ENCODE assay signal across 8 cellular contexts in the genomic region with DNA sequence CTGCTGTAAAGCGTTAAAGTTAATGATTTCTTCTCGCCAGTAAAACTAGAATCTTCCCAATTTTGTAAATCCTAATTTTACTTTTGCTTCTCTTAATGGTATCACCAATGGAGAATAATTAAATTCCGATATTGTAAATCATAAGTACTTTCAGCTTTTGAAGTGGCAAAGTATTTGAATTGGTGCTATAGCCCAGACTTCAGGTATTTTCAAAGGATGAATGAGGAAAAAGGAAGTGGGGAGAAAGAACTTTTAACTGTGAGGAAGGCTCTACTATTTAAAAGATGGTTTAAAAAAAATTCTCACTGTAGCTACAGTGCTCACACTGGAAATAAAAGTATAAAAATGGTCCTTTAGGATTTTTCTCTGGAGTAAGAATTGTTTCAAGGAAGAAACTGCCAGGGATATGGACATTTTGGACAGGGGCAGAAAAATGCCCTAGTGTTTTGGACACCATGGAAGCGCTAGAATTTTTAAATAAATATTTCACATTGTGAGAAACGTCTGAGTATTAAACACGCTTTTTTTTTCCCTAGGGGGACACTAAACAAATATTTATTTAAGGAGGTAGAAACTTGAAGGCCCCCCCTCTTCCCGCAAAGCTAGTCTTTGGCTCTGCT. TPM values are rescaled to one million over a fixed set of nuclear protein-coding genes. Genes with fewer than 3 reads are reported as not detected.
DNase-seq lines count a peak whose midpoint lies in the region; ATAC-seq, FAIRE-seq and TF ChIP-seq lines count a peak whose summit lies in the region.

No MANE protein-coding gene starts in this region.

- peaks cover 25% of the 10 kb centered on the region for H4K20me1 ChIP-seq in HepG2 (ENCODE audit: insufficient read depth, low read length)

- H3K4me3 ChIP-seq in ascending aorta (peak overlapping the region; percentile 72 to 86), HepG2 (replicated peaks in 1 of 3; ENCODE audit: insufficient read depth in 1 of 3, low read depth in 2 of 3, low read length in 3 of 3) (peak overlapping the region; percentile 97 to 99 (median 97)), thymus (ENCODE audit: low read length) (peak overlapping the region; percentile 94)

- no peak for TF ChIP-seq POLR2A in HepG2 (IDR thresholded peaks at IDR 0.05; ENCODE audit: insufficient read depth in 1 of 2, low read depth in 2 of 2, low read length in 2 of 2)

- TF ChIP-seq CTCF in ascending aorta (IDR thresholded peaks at IDR 0.05): no peak
- no peak for TF ChIP-seq CTCF in HepG2 (CRISPR knock-in tag; IDR thresholded peaks at IDR 0.05)

- H3K4me1 Mint-ChIP-seq in activated T-cell treated with anti-CD3 and anti-CD28 coated beads, Interleukin-2, amount 50 U/mL, for 24 hours (ENCODE audit: low read depth): peaks cover 27% of the 10 kb centered on the region

- peak overlapping the region; percentile 88 for H3K4me3 Mint-ChIP-seq in activated T-cell treated with anti-CD3 and anti-CD28 coated beads, Interleukin-2, amount 50 U/mL, for 24 hours

- POLR2A ChIA-PET in HepG2 (lab: Yijun Ruan, JAX): interaction anchor here (1.0 to 1.4 kb wide), 3 partner anchors 19 to 86 kb away, joined by 3 to 4 read pairs (median 3); no protein-coding TSS in a partner anchor

- H3K9me3 ChIP-seq in ascending aorta (no peaks in the 10 kb centered on the region), HepG2 (ENCODE audit: low read length) (no peaks in the 10 kb centered on the region), thymus (ENCODE audit: control insufficient read depth) (no peaks in the 10 kb centered on the region)

- peaks cover 22% of the 10 kb centered on the region for H3K36me3 Mint-ChIP-seq in activated T-cell treated with anti-CD3 and anti-CD28 coated beads, Interleukin-2, amount 50 U/mL, for 24 hours (ENCODE audit: low read depth)

- peak overlapping the region; percentile 92 for H3K9ac ChIP-seq in HepG2 (ENCODE audit: insufficient read depth, low read depth, low read length)

- intact Hi-C loops in ascending aorta (cut with DNase I): loop anchor here (2.0 to 10.0 kb wide), 5 partner anchors 19 to 571 kb away; a partner anchor contains a TSS
- intact Hi-C loops in HepG2 (cut with micrococcal nuclease; ENCODE audit: unreplicated experiment): loop anchor here (5.0 kb wide), 3 partner anchors 76 to 234 kb away; no protein-coding TSS in a partner anchor

- H3K27ac ChIP-seq in ascending aorta (peak overlapping the region; percentile 95 to 99), HepG2 (ENCODE audit: extremely low read length, insufficient read depth, low read length) (peak overlapping the region; percentile 92), thymus (ENCODE audit: low read depth) (peak overlapping the region; percentile 98)

- H3K4me1 ChIP-seq in ascending aorta (peaks cover 0 to 5% of the 10 kb centered on the region in 2 donors), HepG2 (ENCODE audit: insufficient read depth, low read length) (peaks cover 25% of the 10 kb centered on the region), thymus (ENCODE audit: control insufficient read depth, insufficient read depth, low read length) (peaks cover 5% of the 10 kb centered on the region)

- peak overlapping the region; percentile 46 for H2AFZ ChIP-seq in HepG2 (ENCODE audit: low read length)

- no peak for DNase-seq in activated T-cell treated with anti-CD3 and anti-CD28 coated beads, Interleukin-2, amount 50 U/mL, for 24 hours
- no peak for DNase-seq in activated T-cell treated with anti-CD3 and anti-CD28 coated beads, Interleukin-2, amount 50 U/mL, for 1 hour
- DNase-seq in ascending aorta (ENCODE audit: low spot score in 2 of 2) (no peak), HepG2 (ENCODE audit: low spot score) (no peak), iPS-NIHi7 (ENCODE audit: extremely low spot score) (no peak), KG1 (lab: John Stamatoyannopoulos, UW) (no peak)
- DNase-seq in stimulated activated CD4-positive, alpha-beta T cell treated with anti-CD3 and anti-CD28 coated beads, Interleukin-2, amount 100 ng/mL, for 48 hours: no peak

- WGBS in HepG2 (ENCODE audit: low lambda C conversion rate): 38% methylated on average over 7 of the region's 7 CpGs
- 42% methylated on average over 7 of the region's 7 CpGs for WGBS in thymus

- in situ Hi-C loops in HepG2 (cut with HindIII; ENCODE audit: extremely low pct_ligation_motif_present, low pct_unique_long_range_greater_than_20kb): loop anchor here (10.0 kb wide), 1 partner anchor 281 kb away; no protein-coding TSS in a partner anchor

- peak overlapping the region; percentile 87 for H3K4me2 ChIP-seq in HepG2 (ENCODE audit: low read depth, low read length)

- no peaks in the 10 kb centered on the region for H3K27me3 Mint-ChIP-seq in activated T-cell treated with anti-CD3 and anti-CD28 coated beads, Interleukin-2, amount 50 U/mL, for 24 hours

- ATAC-seq in HepG2: no peak

- H3K27ac Mint-ChIP-seq in activated T-cell treated with anti-CD3 and anti-CD28 coated beads, Interleukin-2, amount 50 U/mL, for 24 hours: peak overlapping the region; percentile 93

- H3K9me3 Mint-ChIP-seq in activated T-cell treated with anti-CD3 and anti-CD28 coated beads, Interleukin-2, amount 50 U/mL, for 24 hours: no peaks in the 10 kb centered on the region

- CTCF ChIA-PET in HepG2 (lab: Yijun Ruan, JAX; ENCODE audit: low intra/inter-chr PET ratio, low total read pairs): no interaction called here

- H3K27me3 ChIP-seq in ascending aorta (no peaks in the 10 kb centered on the region), HepG2 (ENCODE audit: control insufficient read depth in 1 of 2, insufficient read depth in 2 of 2, low read length in 2 of 2) (peaks cover 2 to 3% of the 10 kb centered on the region in 2 experiments; a peak in 2 of 5 replicates), thymus (ENCODE audit: control insufficient read depth, insufficient read depth) (no peaks in the 10 kb centered on the region)

- peaks cover 31% of the 10 kb centered on the region for H3K79me2 ChIP-seq in HepG2 (ENCODE audit: insufficient read depth, low read length)

- FAIRE-seq in HepG2 (lab: Jason Lieb, UNC): no peak

- TSS peak; percentile 83 for BruUV-seq in HepG2 (replicated peaks; lab: Mats Ljungman, UMichigan)

- no peak for TF ChIP-seq RAD21 in HepG2 (CRISPR knock-in tag; IDR thresholded peaks at IDR 0.05)

- H3K36me3 ChIP-seq in ascending aorta (no peaks in the 10 kb centered on the region), HepG2 (replicated peaks in 1 of 2; ENCODE audit: control insufficient read depth in 1 of 2, insufficient read depth in 2 of 2, low read length in 2 of 2) (no peaks in the 10 kb centered on the region), thymus (ENCODE audit: control insufficient read depth, insufficient read depth) (no peaks in the 10 kb centered on the region)

- TF ChIP-seq EP300 in HepG2 (IDR thresholded peaks at IDR 0.05; ENCODE audit: low read depth in 2 of 2, low read length in 2 of 2) (no peak), HepG2 (CRISPR knock-in tag; IDR thresholded peaks at IDR 0.05; ENCODE audit: borderline replicate concordance) (no peak)

TF ChIP-seq in HepG2, 621 proteins besides CTCF, POLR2A, EP300 and RAD21:
- TF ChIP-seq CBX2 (IDR thresholded peaks at IDR 0.05; ENCODE audit: low read depth, low read length): peak; percentile 78
- no peak for TF ChIP-seq CBX2 (CRISPR knock-in tag; IDR thresholded peaks at IDR 0.05; ENCODE audit: low read depth)
- no peak for TF ChIP-seq RARA (CRISPR knock-in tag; IDR thresholded peaks at IDR 0.05)
- TF ChIP-seq, protein P1, sequence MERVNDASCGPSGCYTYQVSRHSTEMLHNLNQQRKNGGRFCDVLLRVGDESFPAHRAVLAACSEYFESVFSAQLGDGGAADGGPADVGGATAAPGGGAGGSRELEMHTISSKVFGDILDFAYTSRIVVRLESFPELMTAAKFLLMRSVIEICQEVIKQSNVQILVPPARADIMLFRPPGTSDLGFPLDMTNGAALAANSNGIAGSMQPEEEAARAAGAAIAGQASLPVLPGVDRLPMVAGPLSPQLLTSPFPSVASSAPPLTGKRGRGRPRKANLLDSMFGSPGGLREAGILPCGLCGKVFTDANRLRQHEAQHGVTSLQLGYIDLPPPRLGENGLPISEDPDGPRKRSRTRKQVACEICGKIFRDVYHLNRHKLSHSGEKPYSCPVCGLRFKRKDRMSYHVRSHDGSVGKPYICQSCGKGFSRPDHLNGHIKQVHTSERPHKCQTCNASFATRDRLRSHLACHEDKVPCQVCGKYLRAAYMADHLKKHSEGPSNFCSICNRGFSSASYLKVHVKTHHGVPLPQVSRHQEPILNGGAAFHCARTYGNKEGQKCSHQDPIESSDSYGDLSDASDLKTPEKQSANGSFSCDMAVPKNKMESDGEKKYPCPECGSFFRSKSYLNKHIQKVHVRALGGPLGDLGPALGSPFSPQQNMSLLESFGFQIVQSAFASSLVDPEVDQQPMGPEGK (CRISPR knock-in tag; IDR thresholded peaks at IDR 0.05): 0 out of 2 replicates have a peak, but pooled peaks have one; percentile 50

RNA-seq across cellular contexts. Expression of a gene that starts 1.3 kb away (rescaled TPM):
- total RNA-seq in ascending aorta (55.2 TPM), HepG2 (2016; rRNA removed; fragmentation: Illumina TruSeq; extraction: Trizol) (23.7 and 44.3 TPM in 2 replicates)
- 8.4 and 8.9 TPM in 2 replicates for total RNA-seq in HepG2 (2016; cell fraction: cytosol; rRNA removed; fragmentation: Illumina TruSeq; extraction: Trizol; ENCODE audit: low read depth)
- 24.3 and 40.7 TPM in 2 replicates for total RNA-seq in HepG2 (2016; cell fraction: insoluble cytoplasmic fraction; rRNA removed; fragmentation: Illumina TruSeq; extraction: Trizol)
- 35.4 and 36.0 TPM in 2 replicates for total RNA-seq in HepG2 (2016; cell fraction: membrane; rRNA removed; fragmentation: Illumina TruSeq; extraction: Trizol)
- total RNA-seq in HepG2 (2016; cell fraction: nucleus; rRNA removed; fragmentation: Illumina TruSeq; extraction: Trizol): 30.5 and 36.6 TPM in 2 replicates
- polyA plus RNA-seq in HepG2 (2011; rRNA removed) (38.1 and 50.2 TPM in 2 replicates), thymus (34.3 TPM)
- polyA plus RNA-seq in HepG2 (2011; cell fraction: cytosol; rRNA removed): 21.0 and 33.3 TPM in 2 replicates
- polyA plus RNA-seq in HepG2 (2011; cell fraction: nucleus; rRNA removed): 13.6 and 13.8 TPM in 2 replicates
- polyA plus RNA-seq in HepG2 (2012): 39.0 and 39.2 TPM in 2 replicates
- polyA plus RNA-seq in HepG2 (2016; cell fraction: cytosol; fragmentation: Illumina TruSeq; extraction: Trizol; ENCODE audit: low read depth): 4.5 and 4.8 TPM in 2 replicates
- polyA plus RNA-seq in HepG2 (2016; cell fraction: insoluble cytoplasmic fraction; fragmentation: Illumina TruSeq; extraction: Trizol; ENCODE audit: low read depth): 64.7 and 68.7 TPM in 2 replicates
- polyA plus RNA-seq in HepG2 (2016; cell fraction: membrane; fragmentation: Illumina TruSeq; extraction: Trizol; ENCODE audit: low read depth): 28.9 and 30.3 TPM in 2 replicates
- polyA plus RNA-seq in HepG2 (2016; cell fraction: nucleus; fragmentation: Illumina TruSeq; extraction: Trizol; ENCODE audit: insufficient read depth, low read depth): 40.3 and 41.8 TPM in 2 replicates
- polyA minus RNA-seq in HepG2 (2011; rRNA and poly(A)+ RNA removed; ENCODE audit: low replicate concordance): 29.3 and 44.7 TPM in 2 replicates
- polyA minus RNA-seq in HepG2 (2011; cell fraction: cytosol; rRNA and poly(A)+ RNA removed): 31.6 and 41.0 TPM in 2 replicates
- polyA minus RNA-seq in HepG2 (2011; cell fraction: nucleus; rRNA and poly(A)+ RNA removed): 56.5 and 70.6 TPM in 2 replicates
